In genomic region chr6:147506704-147507114, GRCh38 we compare ENCODE assay signal across 8 cellular contexts. TPM values are rescaled to one million over a fixed set of nuclear protein-coding genes. Genes with fewer than 3 reads are reported as not detected.
DNase-seq lines count a peak whose midpoint lies in the region; ATAC-seq and TF ChIP-seq lines count a peak whose summit lies in the region.

No MANE protein-coding gene starts in this region.

- no peak overlapping the region for H3K9ac ChIP-seq in SU-DHL-6 (ENCODE audit: low read length)

- H3K27me3 ChIP-seq in SU-DHL-6 (ENCODE audit: low read length), result no peaks in the 10 kb centered on the region
- H3K27me3 ChIP-seq in left lung, result peaks cover 0 to 95% of the 10 kb centered on the region in 2 donors

- no peak overlapping the region for H2AFZ ChIP-seq in SU-DHL-6 (ENCODE audit: low read depth, low read length, severe bottlenecking)

- no peaks in the 10 kb centered on the region for H3F3A ChIP-seq in SU-DHL-6 (ENCODE audit: insufficient read depth)

- no peaks in the 10 kb centered on the region for H3K9me2 ChIP-seq in SU-DHL-6 (replicated peaks; ENCODE audit: insufficient read depth, low read length)

- H3K79me2 ChIP-seq in SU-DHL-6 (ENCODE audit: insufficient read depth, low read length), result no peaks in the 10 kb centered on the region

- no peaks in the 10 kb centered on the region for H4K20me1 ChIP-seq in SU-DHL-6 (ENCODE audit: low read depth, low read length)

- ATAC-seq in GM19438 (IDR thresholded peaks at IDR 0.05; ENCODE audit: low read depth, unreplicated experiment), result peak; percentile 33
- peak; percentile 77 for ATAC-seq in left lung
- no peak for ATAC-seq in HG02852 (IDR thresholded peaks at IDR 0.05; ENCODE audit: unreplicated experiment)

- intact Hi-C loops in left lung (cut with DNase I), result loop anchor here in 1 of 2 donors (5.0 kb wide), 1 partner anchor 661 kb away; no protein-coding TSS in a partner anchor

- no peak overlapping the region for H3K4me2 ChIP-seq in SU-DHL-6 (ENCODE audit: low read depth, low read length, poor library complexity, severe bottlenecking)

- H3K27ac ChIP-seq in C4-2B (no peak overlapping the region), SU-DHL-6 (ENCODE audit: low read depth, low read length) (no peak overlapping the region), left lung (no peak overlapping the region)

- no peaks in the 10 kb centered on the region for H3K9me3 ChIP-seq in SU-DHL-6 (ENCODE audit: insufficient read depth, low read length)
- H3K9me3 ChIP-seq in left lung, result no peaks in the 10 kb centered on the region

- DNase-seq in KG1 (lab: John Stamatoyannopoulos, UW) (peak; percentile 35), dermis blood vessel endothelial cell (peak; percentile 76), left lung (peak; percentile 69 to 90)
- DNase-seq in stimulated activated CD4-positive, alpha-beta T cell treated with anti-CD3 and anti-CD28 coated beads, Interleukin-4, amount 100 ng/mL, for 24 hours, result peak; percentile 41

- H3K4me3 ChIP-seq in SU-DHL-6 (ENCODE audit: insufficient read depth, low read length, poor library complexity, severe bottlenecking), result no peak overlapping the region
- peak overlapping the region; percentile 53 to 63 for H3K4me3 ChIP-seq in left lung

- TF ChIP-seq CTCF in C4-2B (conservative IDR thresholded peaks at IDR 0.05) (peak; percentile 90), SU-DHL-6 (IDR thresholded peaks at IDR 0.05; ENCODE audit: insufficient read depth, low read length, poor library complexity, severe bottlenecking) (peak; percentile 30), left lung (IDR thresholded peaks at IDR 0.05) (peak; percentile 54 to 74)

- peaks cover 15 to 24% of the 10 kb centered on the region in 2 donors for H3K4me1 ChIP-seq in left lung

- H3K36me3 ChIP-seq in SU-DHL-6 (ENCODE audit: low read length), result no peaks in the 10 kb centered on the region
- no peaks in the 10 kb centered on the region for H3K36me3 ChIP-seq in left lung

RNA-seq across cellular contexts. Expression of gene SAMD5, which starts 1.8 kb away (rescaled TPM):
- total RNA-seq in dermis blood vessel endothelial cell (1.0 and 1.1 TPM in 2 replicates), left lung (10 to 100 TPM; 10.5 to 11.2 TPM)

Comparison
In these comparisons a context has a peak if more than half of its experiments do, and no peak if none do; other contexts are left out.
1. CTCF ChIP-seq: peak in every context shown above with its lines; median percentile 90 in C4-2B; 64 in left lung; 30 in SU-DHL-6.